Comparison of ENCODE assay signal across 1 cellular context in the genomic region with DNA sequence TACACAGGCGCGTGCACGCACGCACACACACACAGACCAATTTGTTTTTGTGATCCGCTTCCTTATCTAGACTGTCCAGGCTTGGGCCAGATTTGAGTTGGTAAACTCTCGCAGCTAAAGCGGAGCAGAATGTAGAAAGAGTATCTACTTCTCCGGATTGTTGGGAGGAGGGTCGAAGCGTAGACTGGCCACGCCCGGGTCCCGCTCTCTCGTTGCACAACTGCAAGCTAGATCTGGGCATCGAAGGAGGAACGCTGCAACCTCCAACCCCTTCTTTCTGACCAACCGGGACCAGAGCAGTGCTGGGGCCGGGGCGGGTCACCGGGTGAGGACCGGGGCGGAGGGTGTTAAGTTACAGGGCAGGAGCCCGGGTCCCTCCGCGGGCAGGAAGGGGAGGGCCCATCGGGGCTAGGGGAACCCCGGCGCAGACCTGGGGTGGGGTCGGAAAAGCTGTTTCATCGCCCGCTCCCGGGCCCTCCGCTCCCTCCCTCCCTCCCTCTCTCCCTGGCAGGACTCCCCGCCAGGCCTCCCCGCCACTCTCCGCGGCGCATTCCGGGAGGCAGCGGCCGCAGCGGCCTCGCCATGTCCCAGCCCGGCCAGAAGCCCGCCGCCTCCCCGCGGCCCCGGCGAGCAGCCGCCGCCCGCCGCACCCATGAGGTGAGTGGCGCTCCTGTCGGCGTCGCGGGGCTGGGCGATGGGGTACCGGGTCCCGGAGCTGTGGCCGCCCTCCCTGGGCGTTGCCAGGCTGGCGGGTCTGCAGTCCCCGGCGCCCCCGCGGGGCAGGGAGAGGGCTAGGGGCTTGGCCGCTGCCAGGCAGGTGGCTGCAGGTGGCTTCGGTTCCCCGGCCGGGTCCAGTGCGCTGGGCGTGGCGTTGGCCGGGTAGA.
TF ChIP-seq lines count a peak whose summit lies in the region.

Gene CAST (plus strand): TSS at position 536 of the 884 bp plus-strand sequence. CDS start 47 bp downstream, at position 583.

TF ChIP-seq in K562, 482 proteins besides CTCF, POLR2A, EP300 and RAD21 (continued from another document and continues in another):
- TF ChIP-seq DLX4 (CRISPR knock-in tag; IDR thresholded peaks at IDR 0.05) (no peak), CBFB (CRISPR knock-in tag; IDR thresholded peaks at IDR 0.05) (no peak), SMARCE1 (IDR thresholded peaks at IDR 0.05) (peak; percentile 42; the same call in 1 of the 2 replicates), FOS (IDR thresholded peaks at IDR 0.05; ENCODE audit: extremely low read depth, insufficient read length) (no peak), ZNF695 (CRISPR knock-in tag; IDR thresholded peaks at IDR 0.05) (no peak), ZNF174 (CRISPR knock-in tag; IDR thresholded peaks at IDR 0.05) (no peak), MTA3 (IDR thresholded peaks at IDR 0.05; ENCODE audit: borderline replicate concordance) (no peak), ETS1 (conservative IDR thresholded peaks at IDR 0.05; ENCODE audit: control insufficient read depth, low read depth, low read length) (no peak), CREB5 (CRISPR knock-in tag; IDR thresholded peaks at IDR 0.05) (no peak), NR2C1 (IDR thresholded peaks at IDR 0.05) (no peak), NR2C1 (tag; IDR thresholded peaks at IDR 0.05) (no peak), RBM25 (IDR thresholded peaks at IDR 0.05; ENCODE audit: low read depth, low read length, severe bottlenecking) (no peak), TRIM28 (IDR thresholded peaks at IDR 0.05) (no peak), HCFC1 (IDR thresholded peaks at IDR 0.05; ENCODE audit: low read depth, low read length) (no peak), SRSF9 (IDR thresholded peaks at IDR 0.05; ENCODE audit: borderline replicate concordance, low read depth, low read length) (no peak), HMG20A (CRISPR knock-in tag; conservative IDR thresholded peaks at IDR 0.05) (peak; percentile 81; the same call in 1 of the 2 replicates), PKNOX1 (IDR thresholded peaks at IDR 0.05) (no peak)
- TF ChIP-seq, protein P1, sequence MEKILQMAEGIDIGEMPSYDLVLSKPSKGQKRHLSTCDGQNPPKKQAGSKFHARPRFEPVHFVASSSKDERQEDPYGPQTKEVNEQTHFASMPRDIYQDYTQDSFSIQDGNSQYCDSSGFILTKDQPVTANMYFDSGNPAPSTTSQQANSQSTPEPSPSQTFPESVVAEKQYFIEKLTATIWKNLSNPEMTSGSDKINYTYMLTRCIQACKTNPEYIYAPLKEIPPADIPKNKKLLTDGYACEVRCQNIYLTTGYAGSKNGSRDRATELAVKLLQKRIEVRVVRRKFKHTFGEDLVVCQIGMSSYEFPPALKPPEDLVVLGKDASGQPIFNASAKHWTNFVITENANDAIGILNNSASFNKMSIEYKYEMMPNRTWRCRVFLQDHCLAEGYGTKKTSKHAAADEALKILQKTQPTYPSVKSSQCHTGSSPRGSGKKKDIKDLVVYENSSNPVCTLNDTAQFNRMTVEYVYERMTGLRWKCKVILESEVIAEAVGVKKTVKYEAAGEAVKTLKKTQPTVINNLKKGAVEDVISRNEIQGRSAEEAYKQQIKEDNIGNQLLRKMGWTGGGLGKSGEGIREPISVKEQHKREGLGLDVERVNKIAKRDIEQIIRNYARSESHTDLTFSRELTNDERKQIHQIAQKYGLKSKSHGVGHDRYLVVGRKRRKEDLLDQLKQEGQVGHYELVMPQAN (IDR thresholded peaks at IDR 0.05; ENCODE audit: borderline replicate concordance): no peak
- TF ChIP-seq, protein P2, sequence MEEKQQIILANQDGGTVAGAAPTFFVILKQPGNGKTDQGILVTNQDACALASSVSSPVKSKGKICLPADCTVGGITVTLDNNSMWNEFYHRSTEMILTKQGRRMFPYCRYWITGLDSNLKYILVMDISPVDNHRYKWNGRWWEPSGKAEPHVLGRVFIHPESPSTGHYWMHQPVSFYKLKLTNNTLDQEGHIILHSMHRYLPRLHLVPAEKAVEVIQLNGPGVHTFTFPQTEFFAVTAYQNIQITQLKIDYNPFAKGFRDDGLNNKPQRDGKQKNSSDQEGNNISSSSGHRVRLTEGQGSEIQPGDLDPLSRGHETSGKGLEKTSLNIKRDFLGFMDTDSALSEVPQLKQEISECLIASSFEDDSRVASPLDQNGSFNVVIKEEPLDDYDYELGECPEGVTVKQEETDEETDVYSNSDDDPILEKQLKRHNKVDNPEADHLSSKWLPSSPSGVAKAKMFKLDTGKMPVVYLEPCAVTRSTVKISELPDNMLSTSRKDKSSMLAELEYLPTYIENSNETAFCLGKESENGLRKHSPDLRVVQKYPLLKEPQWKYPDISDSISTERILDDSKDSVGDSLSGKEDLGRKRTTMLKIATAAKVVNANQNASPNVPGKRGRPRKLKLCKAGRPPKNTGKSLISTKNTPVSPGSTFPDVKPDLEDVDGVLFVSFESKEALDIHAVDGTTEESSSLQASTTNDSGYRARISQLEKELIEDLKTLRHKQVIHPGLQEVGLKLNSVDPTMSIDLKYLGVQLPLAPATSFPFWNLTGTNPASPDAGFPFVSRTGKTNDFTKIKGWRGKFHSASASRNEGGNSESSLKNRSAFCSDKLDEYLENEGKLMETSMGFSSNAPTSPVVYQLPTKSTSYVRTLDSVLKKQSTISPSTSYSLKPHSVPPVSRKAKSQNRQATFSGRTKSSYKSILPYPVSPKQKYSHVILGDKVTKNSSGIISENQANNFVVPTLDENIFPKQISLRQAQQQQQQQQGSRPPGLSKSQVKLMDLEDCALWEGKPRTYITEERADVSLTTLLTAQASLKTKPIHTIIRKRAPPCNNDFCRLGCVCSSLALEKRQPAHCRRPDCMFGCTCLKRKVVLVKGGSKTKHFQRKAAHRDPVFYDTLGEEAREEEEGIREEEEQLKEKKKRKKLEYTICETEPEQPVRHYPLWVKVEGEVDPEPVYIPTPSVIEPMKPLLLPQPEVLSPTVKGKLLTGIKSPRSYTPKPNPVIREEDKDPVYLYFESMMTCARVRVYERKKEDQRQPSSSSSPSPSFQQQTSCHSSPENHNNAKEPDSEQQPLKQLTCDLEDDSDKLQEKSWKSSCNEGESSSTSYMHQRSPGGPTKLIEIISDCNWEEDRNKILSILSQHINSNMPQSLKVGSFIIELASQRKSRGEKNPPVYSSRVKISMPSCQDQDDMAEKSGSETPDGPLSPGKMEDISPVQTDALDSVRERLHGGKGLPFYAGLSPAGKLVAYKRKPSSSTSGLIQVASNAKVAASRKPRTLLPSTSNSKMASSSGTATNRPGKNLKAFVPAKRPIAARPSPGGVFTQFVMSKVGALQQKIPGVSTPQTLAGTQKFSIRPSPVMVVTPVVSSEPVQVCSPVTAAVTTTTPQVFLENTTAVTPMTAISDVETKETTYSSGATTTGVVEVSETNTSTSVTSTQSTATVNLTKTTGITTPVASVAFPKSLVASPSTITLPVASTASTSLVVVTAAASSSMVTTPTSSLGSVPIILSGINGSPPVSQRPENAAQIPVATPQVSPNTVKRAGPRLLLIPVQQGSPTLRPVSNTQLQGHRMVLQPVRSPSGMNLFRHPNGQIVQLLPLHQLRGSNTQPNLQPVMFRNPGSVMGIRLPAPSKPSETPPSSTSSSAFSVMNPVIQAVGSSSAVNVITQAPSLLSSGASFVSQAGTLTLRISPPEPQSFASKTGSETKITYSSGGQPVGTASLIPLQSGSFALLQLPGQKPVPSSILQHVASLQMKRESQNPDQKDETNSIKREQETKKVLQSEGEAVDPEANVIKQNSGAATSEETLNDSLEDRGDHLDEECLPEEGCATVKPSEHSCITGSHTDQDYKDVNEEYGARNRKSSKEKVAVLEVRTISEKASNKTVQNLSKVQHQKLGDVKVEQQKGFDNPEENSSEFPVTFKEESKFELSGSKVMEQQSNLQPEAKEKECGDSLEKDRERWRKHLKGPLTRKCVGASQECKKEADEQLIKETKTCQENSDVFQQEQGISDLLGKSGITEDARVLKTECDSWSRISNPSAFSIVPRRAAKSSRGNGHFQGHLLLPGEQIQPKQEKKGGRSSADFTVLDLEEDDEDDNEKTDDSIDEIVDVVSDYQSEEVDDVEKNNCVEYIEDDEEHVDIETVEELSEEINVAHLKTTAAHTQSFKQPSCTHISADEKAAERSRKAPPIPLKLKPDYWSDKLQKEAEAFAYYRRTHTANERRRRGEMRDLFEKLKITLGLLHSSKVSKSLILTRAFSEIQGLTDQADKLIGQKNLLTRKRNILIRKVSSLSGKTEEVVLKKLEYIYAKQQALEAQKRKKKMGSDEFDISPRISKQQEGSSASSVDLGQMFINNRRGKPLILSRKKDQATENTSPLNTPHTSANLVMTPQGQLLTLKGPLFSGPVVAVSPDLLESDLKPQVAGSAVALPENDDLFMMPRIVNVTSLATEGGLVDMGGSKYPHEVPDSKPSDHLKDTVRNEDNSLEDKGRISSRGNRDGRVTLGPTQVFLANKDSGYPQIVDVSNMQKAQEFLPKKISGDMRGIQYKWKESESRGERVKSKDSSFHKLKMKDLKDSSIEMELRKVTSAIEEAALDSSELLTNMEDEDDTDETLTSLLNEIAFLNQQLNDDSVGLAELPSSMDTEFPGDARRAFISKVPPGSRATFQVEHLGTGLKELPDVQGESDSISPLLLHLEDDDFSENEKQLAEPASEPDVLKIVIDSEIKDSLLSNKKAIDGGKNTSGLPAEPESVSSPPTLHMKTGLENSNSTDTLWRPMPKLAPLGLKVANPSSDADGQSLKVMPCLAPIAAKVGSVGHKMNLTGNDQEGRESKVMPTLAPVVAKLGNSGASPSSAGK (IDR thresholded peaks at IDR 0.05): no peak
- TF ChIP-seq, protein P3, sequence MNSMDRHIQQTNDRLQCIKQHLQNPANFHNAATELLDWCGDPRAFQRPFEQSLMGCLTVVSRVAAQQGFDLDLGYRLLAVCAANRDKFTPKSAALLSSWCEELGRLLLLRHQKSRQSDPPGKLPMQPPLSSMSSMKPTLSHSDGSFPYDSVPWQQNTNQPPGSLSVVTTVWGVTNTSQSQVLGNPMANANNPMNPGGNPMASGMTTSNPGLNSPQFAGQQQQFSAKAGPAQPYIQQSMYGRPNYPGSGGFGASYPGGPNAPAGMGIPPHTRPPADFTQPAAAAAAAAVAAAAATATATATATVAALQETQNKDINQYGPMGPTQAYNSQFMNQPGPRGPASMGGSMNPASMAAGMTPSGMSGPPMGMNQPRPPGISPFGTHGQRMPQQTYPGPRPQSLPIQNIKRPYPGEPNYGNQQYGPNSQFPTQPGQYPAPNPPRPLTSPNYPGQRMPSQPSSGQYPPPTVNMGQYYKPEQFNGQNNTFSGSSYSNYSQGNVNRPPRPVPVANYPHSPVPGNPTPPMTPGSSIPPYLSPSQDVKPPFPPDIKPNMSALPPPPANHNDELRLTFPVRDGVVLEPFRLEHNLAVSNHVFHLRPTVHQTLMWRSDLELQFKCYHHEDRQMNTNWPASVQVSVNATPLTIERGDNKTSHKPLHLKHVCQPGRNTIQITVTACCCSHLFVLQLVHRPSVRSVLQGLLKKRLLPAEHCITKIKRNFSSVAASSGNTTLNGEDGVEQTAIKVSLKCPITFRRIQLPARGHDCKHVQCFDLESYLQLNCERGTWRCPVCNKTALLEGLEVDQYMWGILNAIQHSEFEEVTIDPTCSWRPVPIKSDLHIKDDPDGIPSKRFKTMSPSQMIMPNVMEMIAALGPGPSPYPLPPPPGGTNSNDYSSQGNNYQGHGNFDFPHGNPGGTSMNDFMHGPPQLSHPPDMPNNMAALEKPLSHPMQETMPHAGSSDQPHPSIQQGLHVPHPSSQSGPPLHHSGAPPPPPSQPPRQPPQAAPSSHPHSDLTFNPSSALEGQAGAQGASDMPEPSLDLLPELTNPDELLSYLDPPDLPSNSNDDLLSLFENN (IDR thresholded peaks at IDR 0.05; ENCODE audit: low read depth in 2 of 2, low read length in 2 of 2): no peak
- TF ChIP-seq, protein P4, sequence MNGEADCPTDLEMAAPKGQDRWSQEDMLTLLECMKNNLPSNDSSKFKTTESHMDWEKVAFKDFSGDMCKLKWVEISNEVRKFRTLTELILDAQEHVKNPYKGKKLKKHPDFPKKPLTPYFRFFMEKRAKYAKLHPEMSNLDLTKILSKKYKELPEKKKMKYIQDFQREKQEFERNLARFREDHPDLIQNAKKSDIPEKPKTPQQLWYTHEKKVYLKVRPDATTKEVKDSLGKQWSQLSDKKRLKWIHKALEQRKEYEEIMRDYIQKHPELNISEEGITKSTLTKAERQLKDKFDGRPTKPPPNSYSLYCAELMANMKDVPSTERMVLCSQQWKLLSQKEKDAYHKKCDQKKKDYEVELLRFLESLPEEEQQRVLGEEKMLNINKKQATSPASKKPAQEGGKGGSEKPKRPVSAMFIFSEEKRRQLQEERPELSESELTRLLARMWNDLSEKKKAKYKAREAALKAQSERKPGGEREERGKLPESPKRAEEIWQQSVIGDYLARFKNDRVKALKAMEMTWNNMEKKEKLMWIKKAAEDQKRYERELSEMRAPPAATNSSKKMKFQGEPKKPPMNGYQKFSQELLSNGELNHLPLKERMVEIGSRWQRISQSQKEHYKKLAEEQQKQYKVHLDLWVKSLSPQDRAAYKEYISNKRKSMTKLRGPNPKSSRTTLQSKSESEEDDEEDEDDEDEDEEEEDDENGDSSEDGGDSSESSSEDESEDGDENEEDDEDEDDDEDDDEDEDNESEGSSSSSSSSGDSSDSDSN (IDR thresholded peaks at IDR 0.05; ENCODE audit: borderline replicate concordance in 1 of 2, low read depth in 2 of 2, low read length in 2 of 2): no peak
